ENCODE assay signal across 10 cellular contexts in the genomic region with DNA sequence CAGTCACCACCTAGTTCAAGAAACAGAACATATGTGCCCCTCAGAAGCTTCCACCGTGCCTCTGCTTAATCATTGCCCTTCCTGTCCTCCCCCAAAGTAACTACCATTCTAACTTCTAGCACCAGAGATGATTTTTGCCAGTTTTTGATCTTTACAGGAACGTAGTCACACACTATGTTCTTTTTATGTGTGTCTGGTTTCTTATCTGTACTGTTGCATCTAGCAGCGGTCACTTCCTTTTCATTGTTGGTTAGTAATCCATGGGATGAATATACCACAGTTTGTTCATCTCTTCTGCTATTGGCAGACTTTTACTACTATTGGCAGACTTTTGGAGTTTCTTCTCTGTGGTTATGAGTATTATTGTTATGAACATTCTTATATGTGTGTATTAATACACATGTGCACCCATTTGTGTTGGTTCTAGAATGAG. TPM values are rescaled to one million over a fixed set of nuclear protein-coding genes. Genes with fewer than 3 reads are reported as not detected.
DNase-seq lines count a peak whose midpoint lies in the region; ATAC-seq and TF ChIP-seq lines count a peak whose summit lies in the region.
"Had no signal": no experiment of that assay in that cellular context is flagged by ENCODE, and none has a peak within 500 bp of the region (broad histone marks: within the 10 kb centered on the region; RNA-seq: fewer than 3 reads in every experiment).

No MANE protein-coding gene starts in this region.

- H3K9ac ChIP-seq in BLaER1 = no peak overlapping the region

- peak overlapping the region; percentile 41 for H3K4me2 ChIP-seq in BLaER1

- H3K9me3 ChIP-seq in BLaER1 (peaks cover 11% of the 10 kb centered on the region), mesodermal cell (ENCODE audit: control insufficient read depth, low read length) (peaks cover 11% of the 10 kb centered on the region)
- no peaks in the 10 kb centered on the region for H3K9me3 ChIP-seq in effector memory CD4-positive, alpha-beta T cell (ENCODE audit: control insufficient read depth, low read length)

- TF ChIP-seq CTCF in astrocyte of the cerebellum (IDR thresholded peaks at IDR 0.05; ENCODE audit: low read depth, low read length, missing control alignments) = no peak

- peak; percentile 34 for DNase-seq in KG1 (lab: John Stamatoyannopoulos, UW)
- DNase-seq in astrocyte of the cerebellum (ENCODE audit: low read depth) = peak; percentile 39
- no peak for DNase-seq in effector memory CD4-positive, alpha-beta T cell
- DNase-seq: occipital lobe, SHP77 treated with DMSO at 0.1 percent for 48 hours had no signal

- ATAC-seq in GM19467 (IDR thresholded peaks at IDR 0.05; ENCODE audit: unreplicated experiment) = no peak
- ATAC-seq in GM18502 (IDR thresholded peaks at IDR 0.05; ENCODE audit: poor library complexity, unreplicated experiment) = no peak
- no peak for ATAC-seq in HG03460 (IDR thresholded peaks at IDR 0.05; ENCODE audit: unreplicated experiment)

- WGBS in mesodermal cell (ENCODE audit: insufficient coverage in 2 of 2), 2 experiments = 80 to 91% methylated on average over 1 of the region's 3 CpGs

- in situ Hi-C loops in astrocyte of the cerebellum (cut with HindIII; ENCODE audit: low sequenced_read_pairs) = no loop called here

- H3K36me3 ChIP-seq in BLaER1 = peaks cover 65% of the 10 kb centered on the region
- peaks cover 73% of the 10 kb centered on the region for H3K36me3 ChIP-seq in mesodermal cell (ENCODE audit: control insufficient read depth, insufficient read depth, low read length)
- H3K36me3 ChIP-seq in effector memory CD4-positive, alpha-beta T cell (ENCODE audit: control insufficient read depth, insufficient read depth, low read length) = peaks cover 10% of the 10 kb centered on the region

- H3K27me3 ChIP-seq in BLaER1 = no peaks in the 10 kb centered on the region
- H3K27me3 ChIP-seq in effector memory CD4-positive, alpha-beta T cell (replicated peaks; ENCODE audit: control insufficient read depth, insufficient read depth, low read length, poor library complexity, severe bottlenecking) = no peaks in the 10 kb centered on the region

- H3K27ac ChIP-seq in BLaER1 (no peak overlapping the region), mesodermal cell (ENCODE audit: low read depth, low read length, severe bottlenecking) (peak overlapping the region; percentile 49)
- no peak overlapping the region for H3K27ac ChIP-seq in effector memory CD4-positive, alpha-beta T cell (ENCODE audit: insufficient read depth, low read length, poor library complexity, severe bottlenecking)

- H4K20me1 ChIP-seq in BLaER1 = peaks cover 57% of the 10 kb centered on the region

- H3K4me1 ChIP-seq in BLaER1 (peaks cover 50% of the 10 kb centered on the region), mesodermal cell (ENCODE audit: control insufficient read depth, insufficient read depth, low read length, poor library complexity, severe bottlenecking) (peaks cover 16% of the 10 kb centered on the region)
- H3K4me1 ChIP-seq in effector memory CD4-positive, alpha-beta T cell (ENCODE audit: control insufficient read depth, insufficient read depth, low read length, poor library complexity, severe bottlenecking) = peaks cover 21% of the 10 kb centered on the region

- H3K4me3 ChIP-seq in BLaER1 (no peak overlapping the region), astrocyte of the cerebellum (ENCODE audit: low read depth, low read length) (no peak overlapping the region), mesodermal cell (ENCODE audit: extremely low read depth, insufficient read depth, low read length, poor library complexity, severe bottlenecking) (no peak overlapping the region)
- no peak overlapping the region for H3K4me3 ChIP-seq in effector memory CD4-positive, alpha-beta T cell (ENCODE audit: insufficient read depth, low read depth, low read length, poor library complexity, severe bottlenecking)

RNA-seq across cellular contexts. Expression of gene SPECC1L, which starts 34.6 kb away (rescaled TPM):
- polyA plus RNA-seq in mesodermal cell (2013, experiment 1 of 2) = 32.1 TPM
- 34.2 TPM for polyA plus RNA-seq in mesodermal cell (2013, experiment 2 of 2)

Comparison
In these comparisons a context has a peak if more than half of its experiments do, and no peak if none do; other contexts are left out.
1. DNase-seq: peak in KG1 (single experiment) and astrocyte of the cerebellum (single experiment); none in effector memory CD4-positive, alpha-beta T cell (0 of 3).